In genomic region chr18:9102391-9103216, GRCh38 we compare ENCODE assay signal across 8 cellular contexts. TPM values are rescaled to one million over a fixed set of nuclear protein-coding genes. Genes with fewer than 3 reads are reported as not detected.
DNase-seq lines count a peak whose midpoint lies in the region; ATAC-seq and TF ChIP-seq lines count a peak whose summit lies in the region.

TSS of gene NDUFV2 (plus strand) at chr18:9102699. CDS start at chr18:9102744, 45 bp downstream.

- H3K36me3 ChIP-seq in BJ (ENCODE audit: control insufficient read depth, insufficient read depth, low read length): no peaks in the 10 kb centered on the region

- POLR2A ChIA-PET in BJ (lab: Charles Lee): interaction anchor here (0.5 to 0.6 kb wide), 3 partner anchors 21 to 115 kb away, joined by 3 to 4 read pairs (median 3); no protein-coding TSS in a partner anchor

- CTCF ChIA-PET in BJ (lab: Yijun Ruan, JAX): interaction anchor here (0.9 to 3.5 kb wide), 3 partner anchors 29 to 60 kb away, joined by 3 to 19 read pairs (median 5); no protein-coding TSS in a partner anchor

- H3K4me3 ChIP-seq in BJ (ENCODE audit: low read depth, low read length) (peak within 1 kb of the TSS; percentile 46), choroid plexus epithelial cell (ENCODE audit: low read depth, low read length) (peak within 1 kb of the TSS; percentile 78)

- no peaks in the 10 kb centered on the region for H3K27me3 ChIP-seq in BJ (ENCODE audit: control insufficient read depth, insufficient read depth, low read length)

- TF ChIP-seq CTCF in BJ (IDR thresholded peaks at IDR 0.05; ENCODE audit: insufficient read depth, low read depth, low read length): no peak
- no peak for TF ChIP-seq CTCF in choroid plexus epithelial cell (conservative IDR thresholded peaks at IDR 0.05; ENCODE audit: low read depth, low read length)

- DNase-seq in BJ (ENCODE audit: low read depth): peak; percentile 52
- DNase-seq in NCI-H524 treated with DMSO at 0.1 percent for 48 hours (lab: John Stamatoyannopoulos, UW): peak; percentile 30
- DNase-seq in activated CD4-positive, alpha-beta T cell treated with anti-CD3 and anti-CD28 coated beads for 4 hours: peak; percentile 96 to 97
- DNase-seq in choroid plexus epithelial cell (ENCODE audit: low read depth): peak; percentile 98
- DNase-seq in kidney glomerular epithelial cell (lab: John Stamatoyannopoulos, UW): peak; percentile 79
- peak; percentile 93 to 98 for DNase-seq in stimulated activated CD4-positive, alpha-beta T cell treated with anti-CD3 and anti-CD28 coated beads, Interleukin-15, amount 100 ng/mL, for 48 hours (ENCODE audit: low read depth in 2 of 2)

- ATAC-seq in GM19324 (IDR thresholded peaks at IDR 0.05; ENCODE audit: low FRiP score, unreplicated experiment) (peak; percentile 92), HG03460 (IDR thresholded peaks at IDR 0.05; ENCODE audit: unreplicated experiment) (peak; percentile 91)

RNA-seq across cellular contexts. Expression of gene NDUFV2, which starts in this region (rescaled TPM):
- polyA plus RNA-seq in BJ (2011; rRNA removed): 70.0 and 124 TPM in 2 replicates
- polyA minus RNA-seq in BJ (2011; rRNA and poly(A)+ RNA removed): 12.1 and 13.5 TPM in 2 replicates

Comparison
In these comparisons a context has a peak if more than half of its experiments do, and no peak if none do; other contexts are left out.
1. Peak in every context shown above with its lines: DNase-seq, ATAC-seq and H3K4me3 ChIP-seq.
2. DNase-seq: peak in every context shown above with its lines; median percentile 98 in choroid plexus epithelial cell; 96 in activated CD4-positive, alpha-beta T cell treated with anti-CD3 and anti-CD28 coated beads for 4 hours; 96 in stimulated activated CD4-positive, alpha-beta T cell treated with anti-CD3 and anti-CD28 coated beads, Interleukin-15, amount 100 ng/mL, for 48 hours; 79 in kidney glomerular epithelial cell; 52 in BJ; 30 in NCI-H524 treated with DMSO at 0.1 percent for 48 hours.